Comparison of ENCODE assay signal across 1 cellular context in the genomic region with DNA sequence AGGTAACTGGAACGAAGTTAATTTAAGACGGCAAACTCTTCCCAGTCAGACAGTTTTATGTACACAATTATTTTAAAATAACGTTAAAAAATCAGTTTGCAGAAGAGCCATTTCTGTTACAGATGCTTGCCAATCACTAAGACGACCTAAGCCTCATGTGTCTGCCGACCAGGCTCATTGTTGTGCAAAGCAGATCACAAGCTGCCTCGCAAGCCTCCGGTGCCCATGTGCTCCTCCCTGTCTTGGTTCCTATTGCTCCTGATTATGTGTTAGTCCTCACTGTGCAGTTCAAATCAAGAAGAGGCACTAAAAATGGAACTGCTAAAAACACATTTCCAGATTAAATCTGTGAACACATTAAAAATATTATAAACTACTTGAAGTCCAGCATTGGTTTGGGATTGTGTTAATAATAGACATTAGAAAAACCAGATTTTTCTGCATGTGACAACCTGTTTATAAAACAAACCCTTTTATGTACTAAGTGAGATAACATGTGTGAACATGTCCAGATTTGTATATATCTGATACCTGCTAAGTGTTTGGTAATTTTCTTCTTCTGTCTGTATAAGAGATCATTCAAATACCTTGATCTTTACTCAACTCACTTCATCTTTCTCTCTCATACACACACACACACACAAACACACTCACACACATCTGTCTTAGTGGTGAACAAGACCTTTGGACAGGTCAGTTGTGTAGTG.
TF ChIP-seq lines count a peak whose summit lies in the region.

No MANE protein-coding gene starts in this region.

TF ChIP-seq in SK-N-SH, 30 proteins besides CTCF, POLR2A, EP300 and RAD21 (continued from another document):
- TF ChIP-seq, protein P1, sequence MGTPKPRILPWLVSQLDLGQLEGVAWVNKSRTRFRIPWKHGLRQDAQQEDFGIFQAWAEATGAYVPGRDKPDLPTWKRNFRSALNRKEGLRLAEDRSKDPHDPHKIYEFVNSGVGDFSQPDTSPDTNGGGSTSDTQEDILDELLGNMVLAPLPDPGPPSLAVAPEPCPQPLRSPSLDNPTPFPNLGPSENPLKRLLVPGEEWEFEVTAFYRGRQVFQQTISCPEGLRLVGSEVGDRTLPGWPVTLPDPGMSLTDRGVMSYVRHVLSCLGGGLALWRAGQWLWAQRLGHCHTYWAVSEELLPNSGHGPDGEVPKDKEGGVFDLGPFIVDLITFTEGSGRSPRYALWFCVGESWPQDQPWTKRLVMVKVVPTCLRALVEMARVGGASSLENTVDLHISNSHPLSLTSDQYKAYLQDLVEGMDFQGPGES (IDR thresholded peaks at IDR 0.05; ENCODE audit: low read depth, low read length): no peak
TF ChIP-seq in SK-N-SH: peak in this region for 0.
